ENCODE assay signal across 8 cellular contexts in genomic region chr4:98466868-98467599, GRCh38.
DNase-seq lines count a peak whose midpoint lies in the region; ATAC-seq, FAIRE-seq and TF ChIP-seq lines count a peak whose summit lies in the region.

No MANE protein-coding gene starts in this region.

- peak overlapping the region; percentile 67 for H3K27ac ChIP-seq in astrocyte (ENCODE audit: low read depth, low read length)
- H3K27ac ChIP-seq in RWPE1: no peak overlapping the region
- no peak overlapping the region for H3K27ac ChIP-seq in left lung

- TF ChIP-seq CTCF in astrocyte (IDR thresholded peaks at IDR 0.05; ENCODE audit: insufficient read depth, low read depth, low read length): no peak
- TF ChIP-seq CTCF in nephron progenitor cell (IDR thresholded peaks at IDR 0.05): no peak
- no peak for TF ChIP-seq CTCF in RWPE1 (conservative IDR thresholded peaks at IDR 0.05; ENCODE audit: low read depth)
- no peak for TF ChIP-seq CTCF in left lung (IDR thresholded peaks at IDR 0.05)

- no peak overlapping the region for H2AFZ ChIP-seq in astrocyte (ENCODE audit: low read depth, low read length)

- no peak overlapping the region for H3K4me3 ChIP-seq in astrocyte (ENCODE audit: insufficient read depth, low read depth, low read length)
- H3K4me3 ChIP-seq in MG63: no peak overlapping the region
- H3K4me3 ChIP-seq in left lung: no peak overlapping the region

- no peak for FAIRE-seq in astrocyte (lab: Jason Lieb, UNC)

- peaks cover under 1% of the 10 kb centered on the region for H3K9me3 Mint-ChIP-seq in astrocyte (ENCODE audit: unreplicated experiment)
- no peaks in the 10 kb centered on the region for H3K9me3 Mint-ChIP-seq in nephron progenitor cell

- no peak overlapping the region for H3K4me3 Mint-ChIP-seq in astrocyte (ENCODE audit: unreplicated experiment)
- peak overlapping the region; percentile 83 for H3K4me3 Mint-ChIP-seq in nephron progenitor cell

- H3K9ac ChIP-seq in astrocyte (ENCODE audit: low read length): peak overlapping the region; percentile 56

- H3K4me2 ChIP-seq in astrocyte (ENCODE audit: low read length): peak overlapping the region; percentile 80

- no peaks in the 10 kb centered on the region for H3K79me2 ChIP-seq in astrocyte (ENCODE audit: insufficient read depth, low read length)

- H3K36me3 Mint-ChIP-seq in astrocyte (ENCODE audit: low read depth, unreplicated experiment): peaks cover 7% of the 10 kb centered on the region
- peaks cover 23% of the 10 kb centered on the region for H3K36me3 Mint-ChIP-seq in nephron progenitor cell (ENCODE audit: low read depth)

- POLR2A ChIA-PET in RWPE1 (lab: Yijun Ruan, JAX; ENCODE audit: low non-redundant PET): no interaction called here

- H3K4me1 Mint-ChIP-seq in astrocyte (ENCODE audit: low read depth, unreplicated experiment) (peaks cover 37% of the 10 kb centered on the region), nephron progenitor cell (peaks cover 34% of the 10 kb centered on the region)

- peaks cover 14% of the 10 kb centered on the region for H3K36me3 ChIP-seq in astrocyte (ENCODE audit: insufficient read depth, low read length)
- no peaks in the 10 kb centered on the region for H3K36me3 ChIP-seq in MG63
- H3K36me3 ChIP-seq in left lung: peaks cover 0 to 3% of the 10 kb centered on the region in 2 donors

- ATAC-seq in GM19324 (IDR thresholded peaks at IDR 0.05; ENCODE audit: low FRiP score, unreplicated experiment) (peak; percentile 15), HG02763 (IDR thresholded peaks at IDR 0.05; ENCODE audit: unreplicated experiment) (peak; percentile 3), left lung (no peak)

- no peaks in the 10 kb centered on the region for H3K27me3 ChIP-seq in astrocyte (ENCODE audit: insufficient read depth, low read length)
- H3K27me3 ChIP-seq in MG63: no peaks in the 10 kb centered on the region
- no peaks in the 10 kb centered on the region for H3K27me3 ChIP-seq in left lung

- H3K27ac Mint-ChIP-seq in astrocyte (ENCODE audit: unreplicated experiment) (no peak overlapping the region), nephron progenitor cell (peak overlapping the region; percentile 81)

- DNase-seq in astrocyte (ENCODE audit: low read depth) (peak; percentile 59), nephron progenitor cell (no peak), MG63 (no peak), NOMO-1 treated with DMSO at 0.1 percent for 48 hours (lab: John Stamatoyannopoulos, UW; ENCODE audit: unreplicated experiment) (no peak), RWPE1 (ENCODE audit: low spot score) (no peak), left lung (no peak)

- H3K4me1 ChIP-seq in astrocyte (ENCODE audit: insufficient read depth, low read length) (peaks cover 43% of the 10 kb centered on the region), left lung (peaks cover 0 to 20% of the 10 kb centered on the region in 2 donors)

- CTCF ChIA-PET in RWPE1 (lab: Yijun Ruan, JAX): interaction anchor here (0.6 to 1.3 kb wide), 23 partner anchors 9 to 996 kb away, joined by 3 to 6 read pairs (median 3); partner anchors contain the start of gene TSPAN5

- H3K27me3 Mint-ChIP-seq in astrocyte (ENCODE audit: low read depth, unreplicated experiment): no peaks in the 10 kb centered on the region
- peaks cover 3% of the 10 kb centered on the region for H3K27me3 Mint-ChIP-seq in nephron progenitor cell (ENCODE audit: low read depth, poor library complexity)

- intact Hi-C loops in left lung (cut with DNase I): no loop called here

- no peaks in the 10 kb centered on the region for H4K20me1 ChIP-seq in astrocyte (ENCODE audit: insufficient read depth, low read length)

- H3K9me3 ChIP-seq in astrocyte (ENCODE audit: insufficient read depth, low read depth, low read length) (no peaks in the 10 kb centered on the region), MG63 (no peaks in the 10 kb centered on the region), left lung (no peaks in the 10 kb centered on the region)
